Comparison of ENCODE assay signal across 27 cellular contexts in genomic region chr1:111251570-111251969, GRCh38. TPM values are rescaled to one million over a fixed set of nuclear protein-coding genes. Genes with fewer than 3 reads are reported as not detected.
DNase-seq lines count a peak whose midpoint lies in the region; ATAC-seq and TF ChIP-seq lines count a peak whose summit lies in the region.
"Had no signal": no experiment of that assay in that cellular context is flagged by ENCODE, and none has a peak within 500 bp of the region (broad histone marks: within the 10 kb centered on the region; RNA-seq: fewer than 3 reads in every experiment).

No MANE protein-coding gene starts in this region.

- no peaks in the 10 kb centered on the region for H3K27me3 Mint-ChIP-seq in activated T-cell treated with anti-CD3 and anti-CD28 coated beads, Interleukin-2, amount 50 U/mL, for 72 hours (ENCODE audit: low read depth)
- H3K27me3 Mint-ChIP-seq in activated naive CD8-positive, alpha-beta T cell treated with anti-CD3 and anti-CD28 coated beads, Interleukin-2, amount 50 U/mL, for 24 hours: no peaks in the 10 kb centered on the region

- no peak overlapping the region for H3K9ac ChIP-seq in parathyroid adenoma

- H3K4me2 ChIP-seq in parathyroid adenoma (ENCODE audit: low read length): peak overlapping the region; percentile 39
- H3K4me2 ChIP-seq: smooth muscle cell had no signal

- peak overlapping the region; percentile 66 for H3K27ac Mint-ChIP-seq in activated T-cell treated with anti-CD3 and anti-CD28 coated beads, Interleukin-2, amount 50 U/mL, for 72 hours
- H3K27ac Mint-ChIP-seq in activated naive CD8-positive, alpha-beta T cell treated with anti-CD3 and anti-CD28 coated beads, Interleukin-2, amount 50 U/mL, for 24 hours: no peak overlapping the region

- H3K36me3 Mint-ChIP-seq in activated T-cell treated with anti-CD3 and anti-CD28 coated beads, Interleukin-2, amount 50 U/mL, for 72 hours (ENCODE audit: insufficient read depth in 2 of 2): no peaks in the 10 kb centered on the region
- no peaks in the 10 kb centered on the region for H3K36me3 Mint-ChIP-seq in activated naive CD8-positive, alpha-beta T cell treated with anti-CD3 and anti-CD28 coated beads, Interleukin-2, amount 50 U/mL, for 24 hours (ENCODE audit: low read depth)

- in situ Hi-C loops in gastrocnemius medialis (cut with MboI; ENCODE audit: low sequenced_read_pairs in 4 of 4): no loop called here

- peak in 1 of 2 donors; percentile 50 for ATAC-seq in activated T-cell treated with anti-CD3 and anti-CD28 coated beads, Interleukin-2, amount 50 U/mL, for 72 hours (replicated peaks in 1 of 2)
- peak; percentile 21 for ATAC-seq in activated naive CD8-positive, alpha-beta T cell treated with anti-CD3 and anti-CD28 coated beads, Interleukin-2, amount 50 U/mL, for 24 hours
- no peak for ATAC-seq in gastrocnemius medialis
- ATAC-seq: body of pancreas, left lung had no signal

- H3K27me3 ChIP-seq in parathyroid adenoma (ENCODE audit: control insufficient read depth, insufficient read depth, low read length) (no peaks in the 10 kb centered on the region), gastrocnemius medialis (no peaks in the 10 kb centered on the region)
- H3K27me3 ChIP-seq: body of pancreas, dorsolateral prefrontal cortex, Peyer's patch had no signal

- H3K36me3 ChIP-seq in KOPT-K1 (ENCODE audit: insufficient read depth, low read length) (no peaks in the 10 kb centered on the region), parathyroid adenoma (ENCODE audit: control insufficient read depth, insufficient read depth, low read length) (no peaks in the 10 kb centered on the region), gastrocnemius medialis (no peaks in the 10 kb centered on the region)
- H3K36me3 ChIP-seq: left lung, Peyer's patch had no signal

- DNase-seq in activated T-cell treated with anti-CD3 and anti-CD28 coated beads, Interleukin-2, amount 50 U/mL, for 72 hours: no peak
- no peak for DNase-seq in activated T-cell treated with anti-CD3 and anti-CD28 coated beads, Interleukin-2, amount 50 U/mL, for 1 hour
- no peak for DNase-seq in activated naive CD8-positive, alpha-beta T cell treated with anti-CD3 and anti-CD28 coated beads, Interleukin-2, amount 50 U/mL, for 24 hours
- no peak for DNase-seq in gastrocnemius medialis
- no peak for DNase-seq in stimulated activated naive CD4-positive, alpha-beta T cell treated with Interleukin-2 at 50 U/mL for 16 hours (lab: John Stamatoyannopoulos, UW)
- no peak for DNase-seq in stimulated activated CD4-positive, alpha-beta T cell treated with anti-CD3 and anti-CD28 coated beads, Interleukin-15, amount 100 ng/mL, for 24 hours
- DNase-seq: activated CD4-positive, CD25-positive, alpha-beta regulatory T cell; body of pancreas; cerebellar nuclear complex; DND-41; dorsolateral prefrontal cortex; left lung; NCI-H1105; NCI-H1930; NCI-H69; Peyer's patch; SIG-M5; stimulated activated CD4-positive, alpha-beta T cell treated with anti-CD3 and anti-CD28 coated beads, Interleukin-2, amount 100 ng/mL, for 24 hours had no signal

- H3K9me3 ChIP-seq in KOPT-K1 (ENCODE audit: insufficient read depth, low read length, poor library complexity, severe bottlenecking): no peaks in the 10 kb centered on the region
- no peaks in the 10 kb centered on the region for H3K9me3 ChIP-seq in parathyroid adenoma (ENCODE audit: control insufficient read depth, low read length)
- no peaks in the 10 kb centered on the region for H3K9me3 ChIP-seq in gastrocnemius medialis
- H3K9me3 ChIP-seq: body of pancreas, left lung, Peyer's patch had no signal

- peaks cover 42% of the 10 kb centered on the region for H3K4me1 ChIP-seq in parathyroid adenoma
- H3K4me1 ChIP-seq in gastrocnemius medialis: no peaks in the 10 kb centered on the region
- H3K4me1 ChIP-seq: body of pancreas, left lung, Peyer's patch had no signal

- H3K4me1 Mint-ChIP-seq in activated T-cell treated with anti-CD3 and anti-CD28 coated beads, Interleukin-2, amount 50 U/mL, for 72 hours (ENCODE audit: low read depth): peaks cover 20% of the 10 kb centered on the region
- H3K4me1 Mint-ChIP-seq in activated naive CD8-positive, alpha-beta T cell treated with anti-CD3 and anti-CD28 coated beads, Interleukin-2, amount 50 U/mL, for 24 hours: peaks cover 12% of the 10 kb centered on the region

- H3K4me3 ChIP-seq in parathyroid adenoma (ENCODE audit: low read depth, low read length) (no peak overlapping the region), gastrocnemius medialis (no peak overlapping the region)
- H3K4me3 ChIP-seq: body of pancreas, dorsolateral prefrontal cortex, left lung, Peyer's patch, smooth muscle cell had no signal

- peak overlapping the region; percentile 45 for H2AFZ ChIP-seq in parathyroid adenoma

- H3K79me2 ChIP-seq in parathyroid adenoma: no peaks in the 10 kb centered on the region

- no peaks in the 10 kb centered on the region for H3K9me3 Mint-ChIP-seq in activated T-cell treated with anti-CD3 and anti-CD28 coated beads, Interleukin-2, amount 50 U/mL, for 72 hours
- H3K9me3 Mint-ChIP-seq in activated naive CD8-positive, alpha-beta T cell treated with anti-CD3 and anti-CD28 coated beads, Interleukin-2, amount 50 U/mL, for 24 hours: no peaks in the 10 kb centered on the region

- H3K4me3 Mint-ChIP-seq in activated T-cell treated with anti-CD3 and anti-CD28 coated beads, Interleukin-2, amount 50 U/mL, for 72 hours: no peak overlapping the region
- no peak overlapping the region for H3K4me3 Mint-ChIP-seq in activated naive CD8-positive, alpha-beta T cell treated with anti-CD3 and anti-CD28 coated beads, Interleukin-2, amount 50 U/mL, for 24 hours

- no peak for TF ChIP-seq POLR2A in gastrocnemius medialis (IDR thresholded peaks at IDR 0.05)

- TF ChIP-seq CTCF in parathyroid adenoma (IDR thresholded peaks at IDR 0.05): no peak
- TF ChIP-seq CTCF in gastrocnemius medialis (IDR thresholded peaks at IDR 0.05 in 4 of 5, conservative IDR thresholded peaks at IDR 0.05 in 1 of 5): no peak

- H3K27ac ChIP-seq in KOPT-K1 (ENCODE audit: low read depth, low read length, poor library complexity, severe bottlenecking): peak overlapping the region; percentile 15
- peak overlapping the region; percentile 94 for H3K27ac ChIP-seq in parathyroid adenoma
- H3K27ac ChIP-seq in gastrocnemius medialis: no peak overlapping the region
- H3K27ac ChIP-seq: body of pancreas, left lung, Peyer's patch had no signal

- intact Hi-C loops in gastrocnemius medialis (cut with DNase I; ENCODE audit: low total_unique reads): no loop called here

RNA-seq across cellular contexts. Expression of gene CHI3L2, which starts 24.1 kb away (rescaled TPM):
- 10 to 100 TPM in 1 of 2 donors, 1 to 10 TPM in 1; 9.0 to 10.6 TPM for total RNA-seq in activated T-cell treated with anti-CD3 and anti-CD28 coated beads, Interleukin-2, amount 50 U/mL, for 72 hours
- total RNA-seq in gastrocnemius medialis: 1 to 10 TPM in 2 of 4 donors, under 1 TPM in 1, not detected in 1; 0.40 to 2.3 (median 1.9) TPM
- total RNA-seq: body of pancreas, endothelial cell of umbilical vein, H4 had no signal

RNA-seq across cellular contexts. Expression of gene CHIA, which starts 39.1 kb away (rescaled TPM):
- total RNA-seq in activated T-cell treated with anti-CD3 and anti-CD28 coated beads, Interleukin-2, amount 50 U/mL, for 72 hours: not detected
- total RNA-seq in gastrocnemius medialis: not detected
- total RNA-seq: body of pancreas, dorsolateral prefrontal cortex, endothelial cell of umbilical vein, fibroblast of lung, H4, mesenteric fat pad, Peyer's patch, renal cortical epithelial cell, smooth muscle cell, urinary bladder had no signal

RNA-seq across cellular contexts. Expression of gene DENND2D, which starts 51.1 kb away (rescaled TPM):
- 100 to 1,000 TPM; 134 to 165 TPM for total RNA-seq in activated T-cell treated with anti-CD3 and anti-CD28 coated beads, Interleukin-2, amount 50 U/mL, for 72 hours
- 1 to 10 TPM in 1 of 4 donors, under 1 TPM in 3; 0.19 to 1.2 (median 0.88) TPM for total RNA-seq in gastrocnemius medialis

Comparison
In these comparisons a context has a peak if more than half of its experiments do, and no peak if none do; other contexts are left out.
1. H3K27ac ChIP-seq: peak in KOPT-K1 (single experiment) and parathyroid adenoma (single experiment); none in gastrocnemius medialis (0 of 4).
2. RNA of gene DENND2D, which starts 51.1 kb away (total RNA-seq): 134 to 165 TPM in activated T-cell treated with anti-CD3 and anti-CD28 coated beads, Interleukin-2, amount 50 U/mL, for 72 hours; 0.19 to 1.2 TPM in gastrocnemius medialis; every median in the first group is over 10 times any median in the second.